9 cellular contexts compared by ENCODE assay signal in the genomic region with DNA sequence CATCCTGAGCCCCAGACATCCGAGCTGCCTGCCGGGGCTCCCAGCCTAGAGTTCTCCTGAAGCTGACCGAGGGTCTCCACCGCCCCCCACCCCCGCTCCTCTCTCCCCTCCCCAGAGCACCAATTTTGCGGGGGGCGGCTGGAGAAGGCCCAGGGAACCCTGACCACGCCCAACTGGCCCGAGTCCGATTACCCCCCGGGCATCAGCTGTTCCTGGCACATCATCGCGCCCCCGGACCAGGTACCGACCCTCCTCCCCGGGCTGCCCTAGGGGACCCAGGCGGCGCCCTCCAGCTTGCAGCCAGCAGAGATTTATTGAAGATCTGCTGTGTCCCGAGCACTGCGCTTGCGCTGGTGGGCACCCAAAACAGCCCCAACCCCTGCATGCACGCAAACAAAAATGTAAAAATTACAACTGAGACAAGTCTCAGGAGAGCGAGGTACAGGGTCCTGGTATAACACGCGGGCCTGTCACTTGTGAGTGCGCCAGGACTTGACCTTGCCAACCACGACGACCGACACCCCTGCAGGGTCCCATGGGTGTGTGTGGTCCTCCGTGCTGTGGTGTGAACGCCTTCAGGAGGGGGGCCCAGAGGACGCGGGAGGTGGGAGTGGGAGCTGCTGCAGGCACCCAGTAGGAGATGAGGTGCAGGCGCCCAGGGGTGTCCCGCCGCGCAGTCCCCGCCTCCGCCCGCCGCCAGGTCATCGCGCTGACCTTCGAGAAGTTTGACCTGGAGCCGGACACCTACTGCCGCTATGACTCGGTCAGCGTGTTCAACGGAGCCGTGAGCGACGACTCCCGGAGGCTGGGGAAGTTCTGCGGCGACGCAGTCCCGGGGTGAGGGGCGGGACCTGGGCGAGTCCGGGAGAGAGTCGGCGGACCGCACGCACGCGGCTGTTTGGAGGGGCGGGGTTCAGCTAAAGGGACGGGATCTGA. TPM values are rescaled to one million over a fixed set of nuclear protein-coding genes. Genes with fewer than 3 reads are reported as not detected.
A peak's percentile ranks its signal among the peaks of the same experiment; 100 is the strongest.
DNase-seq lines count a peak whose midpoint lies in the region; ATAC-seq lines count a peak whose summit lies in the region.
"Had no signal": no experiment of that assay in that cellular context is flagged by ENCODE, and none has a peak within 500 bp of the region (broad histone marks: within the 10 kb centered on the region; RNA-seq: fewer than 3 reads in every experiment).

No MANE protein-coding gene starts in this region.

- H3K27me3 Mint-ChIP-seq in activated naive CD4-positive, alpha-beta T cell treated with anti-CD3 and anti-CD28 coated beads for 36 hours (ENCODE audit: low read depth), result no peaks in the 10 kb centered on the region

- H3K36me3 Mint-ChIP-seq in activated naive CD4-positive, alpha-beta T cell treated with anti-CD3 and anti-CD28 coated beads for 36 hours (ENCODE audit: low read depth), result no peaks in the 10 kb centered on the region

- H3K9ac ChIP-seq in skeletal muscle satellite cell (ENCODE audit: low read depth, low read length), result peak overlapping the region; percentile 82

- H3K4me1 ChIP-seq in right cardiac atrium (ENCODE audit: control insufficient read depth, insufficient read depth, low read length) (no peaks in the 10 kb centered on the region), skeletal muscle satellite cell (ENCODE audit: control insufficient read depth, insufficient read depth, low read length) (peaks cover 37% of the 10 kb centered on the region)

- no peak overlapping the region for H3K27ac ChIP-seq in right cardiac atrium (ENCODE audit: low read length)

- 17% methylated on average over 68 of the region's 68 CpGs for WGBS in right cardiac atrium

- H3K27me3 ChIP-seq in right cardiac atrium (ENCODE audit: control insufficient read depth, insufficient read depth), result no peaks in the 10 kb centered on the region
- H3K27me3 ChIP-seq in skeletal muscle satellite cell (ENCODE audit: control insufficient read depth, insufficient read depth, low read length), result no peaks in the 10 kb centered on the region

- peak overlapping the region; percentile 75 for H3K4me3 Mint-ChIP-seq in activated naive CD4-positive, alpha-beta T cell treated with anti-CD3 and anti-CD28 coated beads for 36 hours

- H3K9me3 ChIP-seq in right cardiac atrium (ENCODE audit: control insufficient read depth, low read length), result no peaks in the 10 kb centered on the region
- H3K9me3 ChIP-seq in skeletal muscle satellite cell (replicated peaks; ENCODE audit: low read length), result no peaks in the 10 kb centered on the region

- peaks cover 3% of the 10 kb centered on the region for H3K36me3 ChIP-seq in skeletal muscle satellite cell (ENCODE audit: insufficient read depth, low read length)

- H3K9me3 Mint-ChIP-seq in activated naive CD4-positive, alpha-beta T cell treated with anti-CD3 and anti-CD28 coated beads for 36 hours, result no peaks in the 10 kb centered on the region

- intact Hi-C loops in activated naive CD4-positive, alpha-beta T cell treated with anti-CD3 and anti-CD28 coated beads for 36 hours (cut with micrococcal nuclease), result loop anchor here (1.0 to 2.0 kb wide), 5 partner anchors 7 to 247 kb away; partner anchors contain the start of genes FBXO24, LRCH4, MOSPD3 and SLC12A9
- intact Hi-C loops in right cardiac atrium (cut with DNase I), result loop anchor here in 1 of 4 donors (10.0 kb wide), 1 partner anchor 80 kb away; no protein-coding TSS in a partner anchor

- ATAC-seq in right cardiac atrium (peak; percentile 8 to 34), HG03108 (IDR thresholded peaks at IDR 0.05; ENCODE audit: unreplicated experiment) (no peak), HG02610 (IDR thresholded peaks at IDR 0.05; ENCODE audit: unreplicated experiment) (no peak)

- H3K4me3 ChIP-seq in right cardiac atrium (ENCODE audit: low read length) (peak overlapping the region; percentile 89), skeletal muscle satellite cell (ENCODE audit: low read length) (peak overlapping the region; percentile 95)

- CTCF ChIA-PET in activated naive CD4-positive, alpha-beta T cell treated with anti-CD3 and anti-CD28 coated beads for 36 hours (lab: Charles Lee), result interaction anchor here (0.7 to 1.9 kb wide), 6 partner anchors 19 to 100 kb away, joined by 3 to 8 read pairs (median 3); partner anchors contain the start of gene POP7

- peak overlapping the region; percentile 99 for H3K4me2 ChIP-seq in skeletal muscle satellite cell (ENCODE audit: low read length)

- DNase-seq in stimulated activated CD4-positive, alpha-beta T cell treated with anti-CD3 and anti-CD28 coated beads, Interleukin-15, amount 100 ng/mL, for 24 hours, result peak; percentile 73
- DNase-seq in stimulated activated CD4-positive, alpha-beta T cell treated with anti-CD3 and anti-CD28 coated beads, Interleukin-4, amount 100 ng/mL, for 4 hours, result no peak
- DNase-seq in activated naive CD4-positive, alpha-beta T cell treated with anti-CD3 and anti-CD28 coated beads for 36 hours, result peak; percentile 40
- DNase-seq in right cardiac atrium (peak in 2 of 3 donors; percentile 79 to 84), foreskin melanocyte (no peak)

- peaks cover 12% of the 10 kb centered on the region for H3K4me1 Mint-ChIP-seq in activated naive CD4-positive, alpha-beta T cell treated with anti-CD3 and anti-CD28 coated beads for 36 hours (ENCODE audit: low read depth)

- no peak overlapping the region for H3K27ac Mint-ChIP-seq in activated naive CD4-positive, alpha-beta T cell treated with anti-CD3 and anti-CD28 coated beads for 36 hours

RNA-seq across cellular contexts. Expression of gene PCOLCE, which starts 3.1 kb away (rescaled TPM):
- total RNA-seq in activated naive CD4-positive, alpha-beta T cell treated with anti-CD3 and anti-CD28 coated beads for 36 hours, result 1 to 10 TPM; 5.8 to 6.8 TPM
- total RNA-seq in right cardiac atrium, result 10 to 100 TPM; 44.0 to 81.7 (median 57.4) TPM
- polyA plus RNA-seq in right cardiac atrium, result 41.2 TPM
- 124 and 181 TPM in 2 replicates for total RNA-seq in skeletal muscle satellite cell (2012; rRNA removed)

RNA-seq across cellular contexts. Expression of gene MOSPD3, which starts 7.1 kb away (rescaled TPM):
- 10 to 100 TPM; 12.3 to 13.0 TPM for total RNA-seq in activated naive CD4-positive, alpha-beta T cell treated with anti-CD3 and anti-CD28 coated beads for 36 hours
- total RNA-seq in right cardiac atrium, result 10 to 100 TPM; 11.1 to 13.7 (median 11.9) TPM
- polyA plus RNA-seq in right cardiac atrium, result 13.8 TPM
- 6.6 and 10.1 TPM in 2 replicates for total RNA-seq in skeletal muscle satellite cell (2012; rRNA removed)

RNA-seq across cellular contexts. Expression of gene FBXO24, which starts 19.1 kb away (rescaled TPM):
- total RNA-seq in activated naive CD4-positive, alpha-beta T cell treated with anti-CD3 and anti-CD28 coated beads for 36 hours, result 1 to 10 TPM; 1.5 to 2.6 TPM
- 1 to 10 TPM in 1 of 4 donors, under 1 TPM in 2, not detected in 1; 0.74 to 1.0 (median 0.76) TPM for total RNA-seq in right cardiac atrium
- polyA plus RNA-seq in right cardiac atrium, result 0.27 TPM
- total RNA-seq in skeletal muscle satellite cell (2012; rRNA removed), result 0.44 TPM in 1 of 2 replicates, not detected in the other
- total RNA-seq: temporal lobe had no signal

RNA-seq across cellular contexts. Expression of gene LRCH4, which starts 19.3 kb away (rescaled TPM):
- 10 to 100 TPM; 78.0 to 81.2 TPM for total RNA-seq in activated naive CD4-positive, alpha-beta T cell treated with anti-CD3 and anti-CD28 coated beads for 36 hours
- 10 to 100 TPM; 29.0 to 36.0 (median 32.4) TPM for total RNA-seq in right cardiac atrium
- 33.4 TPM for polyA plus RNA-seq in right cardiac atrium
- total RNA-seq in skeletal muscle satellite cell (2012; rRNA removed), result 13.2 and 15.1 TPM in 2 replicates

RNA-seq across cellular contexts. Expression of gene SAP25, which starts 31.5 kb away (rescaled TPM):
- total RNA-seq in activated naive CD4-positive, alpha-beta T cell treated with anti-CD3 and anti-CD28 coated beads for 36 hours, result 10 to 100 TPM; 13.7 to 15.7 TPM
- total RNA-seq in right cardiac atrium, result 1 to 10 TPM in 2 of 4 donors, under 1 TPM in 1, not detected in 1; 0.81 to 1.4 (median 1.3) TPM
- 0.79 TPM for polyA plus RNA-seq in right cardiac atrium
- not detected in 2 replicates for total RNA-seq in skeletal muscle satellite cell (2012; rRNA removed)

Comparison
In these comparisons a context has a peak if more than half of its experiments do, and no peak if none do; other contexts are left out.
1. DNase-seq: peak in stimulated activated CD4-positive, alpha-beta T cell treated with anti-CD3 and anti-CD28 coated beads, Interleukin-15, amount 100 ng/mL, for 24 hours (single experiment), activated naive CD4-positive, alpha-beta T cell treated with anti-CD3 and anti-CD28 coated beads for 36 hours (single experiment) and right cardiac atrium (2 of 3); none in stimulated activated CD4-positive, alpha-beta T cell treated with anti-CD3 and anti-CD28 coated beads, Interleukin-4, amount 100 ng/mL, for 4 hours (0 of 2) and foreskin melanocyte (single experiment).
2. ATAC-seq: peak in right cardiac atrium (2 of 2); none in HG03108 (single experiment) and HG02610 (single experiment).
3. RNA of gene PCOLCE, which starts 3.1 kb away (total RNA-seq): 44.0 to 81.7 TPM in right cardiac atrium; 5.8 to 6.8 TPM in activated naive CD4-positive, alpha-beta T cell treated with anti-CD3 and anti-CD28 coated beads for 36 hours; every median in the first group is over 4 times any median in the second.